17 cellular contexts compared by ENCODE assay signal in the genomic region with DNA sequence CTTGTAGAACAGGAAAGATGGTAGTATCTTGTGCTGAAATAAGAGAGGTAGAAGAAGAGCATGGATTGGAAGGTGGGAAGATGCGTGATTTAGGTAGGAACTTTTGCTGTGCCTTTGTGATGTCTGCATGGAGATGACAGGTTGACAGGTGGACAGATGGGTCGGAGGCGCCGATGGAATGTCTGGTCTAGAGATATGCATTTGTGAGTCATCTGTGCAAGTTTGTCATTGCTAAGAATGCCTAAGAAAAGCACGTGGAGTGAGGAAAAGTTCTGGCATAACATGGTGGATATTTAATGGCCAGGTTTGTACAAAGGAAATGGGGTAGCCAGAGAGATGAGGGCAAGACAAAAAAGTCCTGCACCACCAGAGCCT.
A peak's percentile ranks its signal among the peaks of the same experiment; 100 is the strongest.
DNase-seq lines count a peak whose midpoint lies in the region; ATAC-seq and TF ChIP-seq lines count a peak whose summit lies in the region.
"Had no signal": no experiment of that assay in that cellular context is flagged by ENCODE, and none has a peak within 500 bp of the region (broad histone marks: within the 10 kb centered on the region; RNA-seq: fewer than 3 reads in every experiment).

No MANE protein-coding gene starts in this region.

- CTCF ChIA-PET in RWPE1 (lab: Yijun Ruan, JAX), result no interaction called here

- TF ChIP-seq CTCF in RWPE1 (conservative IDR thresholded peaks at IDR 0.05; ENCODE audit: low read depth), result no peak
- no peak for TF ChIP-seq CTCF in choroid plexus epithelial cell (conservative IDR thresholded peaks at IDR 0.05; ENCODE audit: low read depth, low read length)

- DNase-seq in A172 (ENCODE audit: low spot score), result peak; percentile 71
- peak; percentile 12 for DNase-seq in RWPE1 (ENCODE audit: low spot score)
- peak; percentile 11 for DNase-seq in choroid plexus epithelial cell (ENCODE audit: low read depth)
- DNase-seq in myocyte (ENCODE audit: low read depth), result peak; percentile 14
- no peak for DNase-seq in NCI-H524 (lab: John Stamatoyannopoulos, UW)
- DNase-seq: KG1, MG63, NCI-H1105 treated with DMSO at 0.1 percent for 48 hours, NCI-H187 treated with DMSO at 0.1 percent for 48 hours, NCI-H2171 treated with DMSO at 0.1 percent for 48 hours, NCI-H510A, Peyer's patch, SJCRH30 had no signal

- no peak overlapping the region for H3K27ac ChIP-seq in RWPE1
- H3K27ac ChIP-seq: Peyer's patch, SJCRH30 had no signal

- H3K4me3 ChIP-seq in choroid plexus epithelial cell (ENCODE audit: low read depth, low read length), result no peak overlapping the region
- H3K4me3 ChIP-seq: HAP-1, MG63, Peyer's patch, SJCRH30 had no signal

- no peak for ATAC-seq in GM19452 (IDR thresholded peaks at IDR 0.05; ENCODE audit: unreplicated experiment)
- no peak for ATAC-seq in GM18511 (IDR thresholded peaks at IDR 0.05; ENCODE audit: unreplicated experiment)
- ATAC-seq in HG03045 (IDR thresholded peaks at IDR 0.05; ENCODE audit: unreplicated experiment), result no peak

- POLR2A ChIA-PET in RWPE1 (lab: Yijun Ruan, JAX; ENCODE audit: low non-redundant PET), result no interaction called here

Comparison
In these comparisons a context has a peak if more than half of its experiments do, and no peak if none do; other contexts are left out.
1. DNase-seq: peak in A172 (single experiment), RWPE1 (single experiment), choroid plexus epithelial cell (single experiment) and myocyte (single experiment); none in NCI-H524 (0 of 2).